9 cellular contexts compared by ENCODE assay signal in the genomic region with DNA sequence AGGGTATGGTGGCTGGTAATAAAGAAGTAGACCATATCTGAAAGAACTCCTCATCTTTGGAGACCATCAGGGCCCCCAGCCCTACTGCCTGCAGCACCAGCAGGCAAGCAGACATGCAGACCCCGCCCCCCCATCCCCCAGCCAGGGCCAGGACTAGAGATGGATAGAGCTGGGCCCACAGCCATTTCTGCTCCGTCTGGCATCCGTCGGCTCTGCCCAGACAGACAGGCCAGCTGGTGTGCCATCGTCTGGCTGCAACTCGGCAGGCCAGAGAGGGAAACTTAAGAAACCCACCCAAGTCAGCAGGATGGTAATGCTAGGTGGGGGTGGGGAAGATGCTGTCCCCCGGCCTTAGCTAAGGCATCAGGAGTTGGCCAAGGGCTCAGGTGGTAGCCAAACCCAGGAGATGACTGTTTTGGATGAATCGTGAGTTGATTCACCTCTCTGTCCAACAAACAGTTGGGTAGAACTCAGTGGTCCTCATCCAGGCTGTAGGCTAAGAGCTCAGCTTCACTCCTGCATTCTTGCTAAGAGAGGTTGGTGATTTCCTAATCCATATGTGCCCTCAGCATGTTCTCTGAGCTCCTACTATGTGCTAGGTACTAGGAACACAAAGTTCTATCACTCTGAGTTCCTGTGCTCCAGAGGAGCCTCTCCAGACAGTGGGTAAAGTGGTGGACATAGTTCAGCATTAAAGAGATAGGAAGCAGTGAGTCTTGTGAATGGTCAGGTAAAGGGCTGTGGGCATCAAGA. TPM values are rescaled to one million over a fixed set of nuclear protein-coding genes. Genes with fewer than 3 reads are reported as not detected.
DNase-seq lines count a peak whose midpoint lies in the region; ATAC-seq and TF ChIP-seq lines count a peak whose summit lies in the region.
"Had no signal": no experiment of that assay in that cellular context is flagged by ENCODE, and none has a peak within 500 bp of the region (broad histone marks: within the 10 kb centered on the region; RNA-seq: fewer than 3 reads in every experiment).

No MANE protein-coding gene starts in this region.

- POLR2A ChIA-PET in Caco-2 (lab: Charles Lee) (no interaction called here), WTC11 (lab: Charles Lee) (interaction anchor here (1.1 kb wide), 1 partner anchor 66 kb away, joined by 3 read pairs; no protein-coding TSS in a partner anchor)

- H3K27ac Mint-ChIP-seq in Caco-2 (ENCODE audit: unreplicated experiment) = peak overlapping the region; percentile 51
- peak overlapping the region; percentile 73 for H3K27ac Mint-ChIP-seq in WTC11
- no peak overlapping the region for H3K27ac Mint-ChIP-seq in T-helper 17 cell

- no peak for TF ChIP-seq POLR2A in gastroesophageal sphincter (IDR thresholded peaks at IDR 0.05)

- no peak overlapping the region for H3K9ac ChIP-seq in rectal smooth muscle tissue (ENCODE audit: low read length)

- BruUV-seq in Caco-2 (replicated peaks; lab: Mats Ljungman, UMichigan) = no TSS peak

- no peak for ATAC-seq in WTC11
- ATAC-seq in gastroesophageal sphincter = peak; percentile 14
- ATAC-seq in GM21619 (IDR thresholded peaks at IDR 0.05; ENCODE audit: unreplicated experiment) = no peak
- no peak for ATAC-seq in HG03354 (IDR thresholded peaks at IDR 0.05; ENCODE audit: poor library complexity, severe bottlenecking, unreplicated experiment)
- no peak for ATAC-seq in T-helper 17 cell

- H3K4me1 Mint-ChIP-seq in Caco-2 (ENCODE audit: low read depth, unreplicated experiment) (peaks cover 7% of the 10 kb centered on the region), WTC11 (peaks cover 25% of the 10 kb centered on the region), T-helper 17 cell (peaks cover 7% of the 10 kb centered on the region)

- H3K4me3 ChIP-seq in Caco-2 (ENCODE audit: low read depth, low read length) = no peak overlapping the region
- H3K4me3 ChIP-seq in gastroesophageal sphincter = no peak overlapping the region
- no peak overlapping the region for H3K4me3 ChIP-seq in rectal smooth muscle tissue (ENCODE audit: low read length)

- H3K4me1 ChIP-seq in Caco-2 (peaks cover 11% of the 10 kb centered on the region), gastroesophageal sphincter (peaks cover 9 to 55% (median 30%) of the 10 kb centered on the region in 3 donors), rectal smooth muscle tissue (ENCODE audit: control insufficient read depth, insufficient read depth, low read length) (peaks cover 33% of the 10 kb centered on the region)

- DNase-seq in Caco-2 = no peak
- no peak for DNase-seq in WTC11 (ENCODE audit: low spot score)
- no peak for DNase-seq in NOMO-1 treated with DMSO at 0.1 percent for 48 hours (lab: John Stamatoyannopoulos, UW; ENCODE audit: unreplicated experiment)
- no peak for DNase-seq in T-helper 17 cell
- DNase-seq: NCI-H774 had no signal

- no peaks in the 10 kb centered on the region for H3K36me3 Mint-ChIP-seq in Caco-2 (ENCODE audit: insufficient read depth, unreplicated experiment)
- H3K36me3 Mint-ChIP-seq in WTC11 = peaks cover 3% of the 10 kb centered on the region
- H3K36me3 Mint-ChIP-seq in T-helper 17 cell (ENCODE audit: low read depth) = peaks cover 3% of the 10 kb centered on the region

- CTCF ChIA-PET in Caco-2 (lab: Charles Lee) = interaction anchor here (0.6 to 4.0 kb wide), 7 partner anchors 9 to 426 kb away, joined by 3 to 19 read pairs (median 4); a partner anchor contains a TSS
- CTCF ChIA-PET in WTC11 (lab: Charles Lee) = interaction anchor here (0.6 to 9.0 kb wide), 22 partner anchors 11 to 364 kb away, joined by 3 to 260 read pairs (median 20); a partner anchor contains a TSS

- H3K27ac ChIP-seq in gastroesophageal sphincter (peak overlapping the region; percentile 68 to 94 (median 90)), rectal smooth muscle tissue (ENCODE audit: low read depth, low read length) (peak overlapping the region; percentile 86)

- intact Hi-C loops in Caco-2 (cut with micrococcal nuclease; ENCODE audit: unreplicated experiment) = no loop called here

- no peaks in the 10 kb centered on the region for H3K9me3 Mint-ChIP-seq in Caco-2 (ENCODE audit: unreplicated experiment)
- no peaks in the 10 kb centered on the region for H3K9me3 Mint-ChIP-seq in WTC11

- H3K27me3 ChIP-seq in Caco-2 (replicated peaks; ENCODE audit: control insufficient read depth, insufficient read depth, low read length) (no peaks in the 10 kb centered on the region), gastroesophageal sphincter (no peaks in the 10 kb centered on the region), rectal smooth muscle tissue (ENCODE audit: control insufficient read depth, insufficient read depth, low read length) (no peaks in the 10 kb centered on the region)

- WGBS in gastroesophageal sphincter (ENCODE audit: low coverage in 1 of 2), 2 donors = 40 to 50% methylated on average over 1 to 2 of the region's 8 CpGs

- H3K9me3 ChIP-seq in Caco-2 (no peaks in the 10 kb centered on the region), gastroesophageal sphincter (no peaks in the 10 kb centered on the region), T-helper 17 cell (ENCODE audit: control insufficient read depth, low read length, poor library complexity, severe bottlenecking) (no peaks in the 10 kb centered on the region)

- H3K27me3 Mint-ChIP-seq in Caco-2 (ENCODE audit: insufficient read depth, unreplicated experiment) (no peaks in the 10 kb centered on the region), WTC11 (ENCODE audit: low read depth) (no peaks in the 10 kb centered on the region), T-helper 17 cell (no peaks in the 10 kb centered on the region)

- TF ChIP-seq EP300 in gastroesophageal sphincter (IDR thresholded peaks at IDR 0.05) = no peak

- H3K36me3 ChIP-seq in Caco-2 (ENCODE audit: control insufficient read depth, insufficient read depth, low read length) (no peaks in the 10 kb centered on the region), gastroesophageal sphincter (peaks cover 0 to 73% of the 10 kb centered on the region in 2 donors), rectal smooth muscle tissue (ENCODE audit: control insufficient read depth, insufficient read depth, low read length) (peaks cover 21% of the 10 kb centered on the region)

- TF ChIP-seq CTCF in Caco-2 (IDR thresholded peaks at IDR 0.05; ENCODE audit: insufficient read depth in 1 of 2, low read depth in 1 of 2, low read length in 1 of 2, severe bottlenecking in 1 of 2, unreplicated experiment in 1 of 2) (no peak), WTC11 (IDR thresholded peaks at IDR 0.05) (no peak), gastroesophageal sphincter (IDR thresholded peaks at IDR 0.05) (no peak)

- no peak overlapping the region for H3K4me3 Mint-ChIP-seq in Caco-2 (ENCODE audit: unreplicated experiment)
- H3K4me3 Mint-ChIP-seq in WTC11 = no peak overlapping the region
- no peak overlapping the region for H3K4me3 Mint-ChIP-seq in T-helper 17 cell

TF ChIP-seq in WTC11, 78 proteins besides CTCF, POLR2A, EP300 and RAD21 (continues in another document):
- no peak for TF ChIP-seq ZNF396 (CRISPR knock-in tag; IDR thresholded peaks at IDR 0.05; ENCODE audit: borderline replicate concordance)
- no peak for TF ChIP-seq ETV6 (CRISPR knock-in tag; IDR thresholded peaks at IDR 0.05)
- TF ChIP-seq HMGA2 (CRISPR knock-in tag; IDR thresholded peaks at IDR 0.05) = no peak
- TF ChIP-seq, protein P1, sequence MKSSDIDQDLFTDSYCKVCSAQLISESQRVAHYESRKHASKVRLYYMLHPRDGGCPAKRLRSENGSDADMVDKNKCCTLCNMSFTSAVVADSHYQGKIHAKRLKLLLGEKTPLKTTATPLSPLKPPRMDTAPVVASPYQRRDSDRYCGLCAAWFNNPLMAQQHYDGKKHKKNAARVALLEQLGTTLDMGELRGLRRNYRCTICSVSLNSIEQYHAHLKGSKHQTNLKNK (CRISPR knock-in tag; IDR thresholded peaks at IDR 0.05) = no peak
- TF ChIP-seq ATF1 (CRISPR knock-in tag; IDR thresholded peaks at IDR 0.05) = no peak
- no peak for TF ChIP-seq RORB (CRISPR knock-in tag; IDR thresholded peaks at IDR 0.05)
- TF ChIP-seq PRRX2 (CRISPR knock-in tag; IDR thresholded peaks at IDR 0.05) = no peak
- no peak for TF ChIP-seq GTF2I (CRISPR knock-in tag; conservative IDR thresholded peaks at IDR 0.05)
- TF ChIP-seq, protein P2, sequence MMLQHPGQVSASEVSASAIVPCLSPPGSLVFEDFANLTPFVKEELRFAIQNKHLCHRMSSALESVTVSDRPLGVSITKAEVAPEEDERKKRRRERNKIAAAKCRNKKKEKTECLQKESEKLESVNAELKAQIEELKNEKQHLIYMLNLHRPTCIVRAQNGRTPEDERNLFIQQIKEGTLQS (CRISPR knock-in tag; conservative IDR thresholded peaks at IDR 0.05) = no peak
- TF ChIP-seq, protein P3, sequence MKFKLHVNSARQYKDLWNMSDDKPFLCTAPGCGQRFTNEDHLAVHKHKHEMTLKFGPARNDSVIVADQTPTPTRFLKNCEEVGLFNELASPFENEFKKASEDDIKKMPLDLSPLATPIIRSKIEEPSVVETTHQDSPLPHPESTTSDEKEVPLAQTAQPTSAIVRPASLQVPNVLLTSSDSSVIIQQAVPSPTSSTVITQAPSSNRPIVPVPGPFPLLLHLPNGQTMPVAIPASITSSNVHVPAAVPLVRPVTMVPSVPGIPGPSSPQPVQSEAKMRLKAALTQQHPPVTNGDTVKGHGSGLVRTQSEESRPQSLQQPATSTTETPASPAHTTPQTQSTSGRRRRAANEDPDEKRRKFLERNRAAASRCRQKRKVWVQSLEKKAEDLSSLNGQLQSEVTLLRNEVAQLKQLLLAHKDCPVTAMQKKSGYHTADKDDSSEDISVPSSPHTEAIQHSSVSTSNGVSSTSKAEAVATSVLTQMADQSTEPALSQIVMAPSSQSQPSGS (CRISPR knock-in tag; IDR thresholded peaks at IDR 0.05; ENCODE audit: borderline replicate concordance, low read depth) = no peak
- no peak for TF ChIP-seq JUN (CRISPR knock-in tag; IDR thresholded peaks at IDR 0.05)
- no peak for TF ChIP-seq GRHL2 (CRISPR knock-in tag; IDR thresholded peaks at IDR 0.05; ENCODE audit: insufficient replicate concordance, severe bottlenecking)
- TF ChIP-seq, protein P4, sequence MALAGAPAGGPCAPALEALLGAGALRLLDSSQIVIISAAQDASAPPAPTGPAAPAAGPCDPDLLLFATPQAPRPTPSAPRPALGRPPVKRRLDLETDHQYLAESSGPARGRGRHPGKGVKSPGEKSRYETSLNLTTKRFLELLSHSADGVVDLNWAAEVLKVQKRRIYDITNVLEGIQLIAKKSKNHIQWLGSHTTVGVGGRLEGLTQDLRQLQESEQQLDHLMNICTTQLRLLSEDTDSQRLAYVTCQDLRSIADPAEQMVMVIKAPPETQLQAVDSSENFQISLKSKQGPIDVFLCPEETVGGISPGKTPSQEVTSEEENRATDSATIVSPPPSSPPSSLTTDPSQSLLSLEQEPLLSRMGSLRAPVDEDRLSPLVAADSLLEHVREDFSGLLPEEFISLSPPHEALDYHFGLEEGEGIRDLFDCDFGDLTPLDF (CRISPR knock-in tag; IDR thresholded peaks at IDR 0.05) = no peak

RNA-seq across cellular contexts. Expression of a gene that starts 23.2 kb away (rescaled TPM):
- total RNA-seq in Caco-2 (2022) = 26.7 and 32.3 TPM in 2 replicates
- total RNA-seq in WTC11 (2021) = 24.9 to 29.8 TPM (median 28.7 TPM) in 3 replicates
- total RNA-seq in gastroesophageal sphincter = 10 to 100 TPM; 15.6 to 28.6 (median 24.1) TPM
- 10 to 100 TPM; 24.8 to 27.0 TPM for total RNA-seq in T-helper 17 cell

RNA-seq across cellular contexts. Expression of a gene that starts 43.0 kb away (rescaled TPM):
- 11.0 and 11.2 TPM in 2 replicates for total RNA-seq in Caco-2 (2022)
- 18.0 to 19.7 TPM (median 18.5 TPM) in 3 replicates for total RNA-seq in WTC11 (2021)
- 1 to 10 TPM in 2 of 4 donors, under 1 TPM in 2; 0.81 to 4.8 (median 2.7) TPM for total RNA-seq in gastroesophageal sphincter
- total RNA-seq in T-helper 17 cell = 100 to 1,000 TPM; 206 to 261 TPM
